ENCODE assay signal across 9 cellular contexts in genomic region chr9:121684381-121685145, GRCh38. TPM values are rescaled to one million over a fixed set of nuclear protein-coding genes. Genes with fewer than 3 reads are reported as not detected.
DNase-seq lines count a peak whose midpoint lies in the region; ATAC-seq, FAIRE-seq and TF ChIP-seq lines count a peak whose summit lies in the region.
"Had no signal": no experiment of that assay in that cellular context is flagged by ENCODE, and none has a peak within 500 bp of the region (broad histone marks: within the 10 kb centered on the region; RNA-seq: fewer than 3 reads in every experiment).

No MANE protein-coding gene starts in this region.

- H3K9me3 ChIP-seq in K562 (replicated peaks; ENCODE audit: control insufficient read depth, insufficient read depth, low read depth, low read length) (no peaks in the 10 kb centered on the region), liver (ENCODE audit: control insufficient read depth in 4 of 4, low read length in 3 of 4) (no peaks in the 10 kb centered on the region)

- WGBS in K562 (ENCODE audit: insufficient coverage, low coverage, missing lambda C conversion rate) = 4% methylated on average over 16 of the region's 19 CpGs
- 76% methylated on average over 19 of the region's 19 CpGs for WGBS in liver

- H4K20me1 ChIP-seq in K562 (replicated peaks; ENCODE audit: control insufficient read depth, insufficient read depth, low read length) = peaks cover 26% of the 10 kb centered on the region

- H3K9ac ChIP-seq in K562 (ENCODE audit: insufficient read depth in 1 of 2, low read depth in 2 of 2, low read length in 2 of 2) = no peak overlapping the region
- no peak overlapping the region for H3K9ac ChIP-seq in liver (ENCODE audit: low read depth in 1 of 2, low read length in 2 of 2)

- TF ChIP-seq RAD21 in K562 (CRISPR knock-in tag; conservative IDR thresholded peaks at IDR 0.05 in 1 of 2, IDR thresholded peaks at IDR 0.05 in 1 of 2) (peak; percentile 40 to 62; a peak in 3 of 4 replicates), liver (IDR thresholded peaks at IDR 0.05) (peak; percentile 70 to 85)

- DNase-seq in D721Med (ENCODE audit: insufficient read length, low spot score) (peak; percentile 55), HFF-Myc (ENCODE audit: extremely low read depth, low read depth) (no peak), K562 (ENCODE audit: extremely low read depth in 1 of 4, low spot score in 3 of 4) (peak; percentile 46 to 70 (median 62)), inferior parietal cortex (ENCODE audit: extremely low spot score) (no peak), epidermal melanocyte (ENCODE audit: insufficient read length, low spot score) (no peak), NCI-H128 (lab: John Stamatoyannopoulos, UW; ENCODE audit: unreplicated experiment) (no peak)

- BruUV-seq in K562 (replicated peaks; lab: Mats Ljungman, UMichigan) = no TSS peak

- FAIRE-seq in D721Med (lab: Jason Lieb, UNC) = no peak
- FAIRE-seq in K562 (lab: Jason Lieb, UNC) = no peak
- FAIRE-seq: islet of Langerhans had no signal

- peak; percentile 40 for TF ChIP-seq CTCF in D721Med (IDR thresholded peaks at IDR 0.05; ENCODE audit: insufficient read depth, missing control alignments)
- peak; percentile 74 for TF ChIP-seq CTCF in HFF-Myc (IDR thresholded peaks at IDR 0.05; ENCODE audit: low read depth, low read length, missing control alignments)
- peak; percentile 58 to 69 (median 68) for TF ChIP-seq CTCF in K562 (IDR thresholded peaks at IDR 0.05 in 2 of 3, conservative IDR thresholded peaks at IDR 0.05 in 1 of 3; ENCODE audit: insufficient read depth in 2 of 3, low read depth in 1 of 3, low read length in 3 of 3)
- TF ChIP-seq CTCF in liver (IDR thresholded peaks at IDR 0.05; ENCODE audit: low read depth, low read length, missing input control) = peak; percentile 49

- ATAC-seq in K562 (peak; percentile 83), HG02852 (IDR thresholded peaks at IDR 0.05; ENCODE audit: unreplicated experiment) (no peak)

- no peak overlapping the region; the same call in 1 of the 2 replicates for H2AFZ ChIP-seq in K562 (ENCODE audit: low read depth, low read length)

- H3K4me1 ChIP-seq in K562 (replicated peaks in 1 of 2; ENCODE audit: control insufficient read depth in 2 of 2, insufficient read depth in 2 of 2, low read length in 2 of 2) = no peaks in the 10 kb centered on the region
- H3K4me1 ChIP-seq in liver (ENCODE audit: control insufficient read depth in 4 of 4, insufficient read depth in 4 of 4, low read length in 3 of 4) = peaks cover 0 to 2% (median 0%) of the 10 kb centered on the region in 4 donors

- intact Hi-C loops in K562 (cut with micrococcal nuclease) = loop anchor here (1.0 kb wide), 3 partner anchors 44 to 138 kb away; no protein-coding TSS in a partner anchor

- H3K4me3 ChIP-seq in HFF-Myc (replicated peaks; ENCODE audit: low read depth, low read length) (no peak overlapping the region), K562 (no peak overlapping the region), liver (ENCODE audit: low read depth in 1 of 3, low read length in 3 of 3) (no peak overlapping the region)

- TF ChIP-seq EP300 in K562 (IDR thresholded peaks at IDR 0.05; ENCODE audit: low read length) = no peak

- no peak overlapping the region for H3K4me2 ChIP-seq in K562 (ENCODE audit: insufficient read depth, low read length)

- in situ Hi-C loops in K562 (cut with MboI) = loop anchor here (5.0 to 25.0 kb wide), 2 partner anchors 132 to 653 kb away; no protein-coding TSS in a partner anchor

- H3K79me2 ChIP-seq in K562 (ENCODE audit: control insufficient read depth, insufficient read depth, low read length) = no peaks in the 10 kb centered on the region

- H3K36me3 ChIP-seq in K562 (ENCODE audit: control insufficient read depth, insufficient read depth, low read length) (no peaks in the 10 kb centered on the region), liver (ENCODE audit: control insufficient read depth in 4 of 4, insufficient read depth in 3 of 4, low read depth in 1 of 4, low read length in 3 of 4) (peaks cover 0 to 5% (median 0%) of the 10 kb centered on the region in 4 donors)

- peaks cover 0 to 11% of the 10 kb centered on the region in 2 experiments; a peak in 3 of 5 replicates for H3K27me3 ChIP-seq in K562 (ENCODE audit: control insufficient read depth in 2 of 2, insufficient read depth in 2 of 2, low read length in 2 of 2)
- no peaks in the 10 kb centered on the region for H3K27me3 ChIP-seq in liver (ENCODE audit: control insufficient read depth in 4 of 4, insufficient read depth in 4 of 4, low read length in 3 of 4)

- H3K27ac ChIP-seq in K562 (ENCODE audit: extremely low read depth, low read depth, low read length) = no peak overlapping the region
- no peak overlapping the region for H3K27ac ChIP-seq in liver (ENCODE audit: low read depth in 1 of 2, low read length in 2 of 2)

- CTCF ChIA-PET in K562 (lab: Yijun Ruan, JAX; ENCODE audit: low intra/inter-chr PET ratio) = interaction anchor here (0.5 to 1.1 kb wide), 2 partner anchors 119 to 139 kb away, joined by 5 to 8 read pairs; no protein-coding TSS in a partner anchor

- TF ChIP-seq POLR2A in K562 (conservative IDR thresholded peaks at IDR 0.05) = no peak

- POLR2A ChIA-PET in K562 (lab: Yijun Ruan, JAX) = interaction anchor here (0.6 to 2.0 kb wide), 3 partner anchors 8 to 27 kb away, joined by 3 to 6 read pairs (median 4); no protein-coding TSS in a partner anchor

- no peaks in the 10 kb centered on the region for H3K9me1 ChIP-seq in K562 (ENCODE audit: control insufficient read depth, insufficient read depth, low read length)

TF ChIP-seq in K562, 482 proteins besides CTCF, POLR2A, EP300 and RAD21 (continues in another document):
- TF ChIP-seq, protein P1, sequence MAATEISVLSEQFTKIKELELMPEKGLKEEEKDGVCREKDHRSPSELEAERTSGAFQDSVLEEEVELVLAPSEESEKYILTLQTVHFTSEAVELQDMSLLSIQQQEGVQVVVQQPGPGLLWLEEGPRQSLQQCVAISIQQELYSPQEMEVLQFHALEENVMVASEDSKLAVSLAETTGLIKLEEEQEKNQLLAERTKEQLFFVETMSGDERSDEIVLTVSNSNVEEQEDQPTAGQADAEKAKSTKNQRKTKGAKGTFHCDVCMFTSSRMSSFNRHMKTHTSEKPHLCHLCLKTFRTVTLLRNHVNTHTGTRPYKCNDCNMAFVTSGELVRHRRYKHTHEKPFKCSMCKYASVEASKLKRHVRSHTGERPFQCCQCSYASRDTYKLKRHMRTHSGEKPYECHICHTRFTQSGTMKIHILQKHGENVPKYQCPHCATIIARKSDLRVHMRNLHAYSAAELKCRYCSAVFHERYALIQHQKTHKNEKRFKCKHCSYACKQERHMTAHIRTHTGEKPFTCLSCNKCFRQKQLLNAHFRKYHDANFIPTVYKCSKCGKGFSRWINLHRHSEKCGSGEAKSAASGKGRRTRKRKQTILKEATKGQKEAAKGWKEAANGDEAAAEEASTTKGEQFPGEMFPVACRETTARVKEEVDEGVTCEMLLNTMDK (IDR thresholded peaks at IDR 0.05; ENCODE audit: borderline replicate concordance, insufficient read depth, low read depth, low read length, poor library complexity, severe bottlenecking) = peak; percentile 3
- peak; percentile 21 for TF ChIP-seq ZFP36 (IDR thresholded peaks at IDR 0.05; ENCODE audit: low read depth, low read length, partially characterized antibody)
- 0 out of 2 replicates have a peak, but pooled peaks have one; percentile 36 for TF ChIP-seq SMC3 (conservative IDR thresholded peaks at IDR 0.05; ENCODE audit: insufficient read depth, low read depth, low read length)

TF ChIP-seq in liver, 16 proteins besides CTCF, POLR2A, EP300 and RAD21 (continues in another document):
- no peak for TF ChIP-seq JUND (IDR thresholded peaks at IDR 0.05)
- no peak for TF ChIP-seq HNF4G (IDR thresholded peaks at IDR 0.05)
- TF ChIP-seq, protein P2, sequence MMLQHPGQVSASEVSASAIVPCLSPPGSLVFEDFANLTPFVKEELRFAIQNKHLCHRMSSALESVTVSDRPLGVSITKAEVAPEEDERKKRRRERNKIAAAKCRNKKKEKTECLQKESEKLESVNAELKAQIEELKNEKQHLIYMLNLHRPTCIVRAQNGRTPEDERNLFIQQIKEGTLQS (IDR thresholded peaks at IDR 0.05) = no peak
- no peak for TF ChIP-seq YY1 (IDR thresholded peaks at IDR 0.05)
- no peak for TF ChIP-seq GABPA (IDR thresholded peaks at IDR 0.05 in 1 of 2, conservative IDR thresholded peaks at IDR 0.05 in 1 of 2)
- no peak for TF ChIP-seq FOXA2 (IDR thresholded peaks at IDR 0.05)

RNA-seq across cellular contexts. Expression of gene DAB2IP, which starts 33.1 kb away (rescaled TPM):
- 0.28 TPM in 1 of 2 replicates, not detected in the other for total RNA-seq in K562 (2011; cell fraction: chromatin; rRNA removed; ENCODE audit: low replicate concordance)
- under 0.01 TPM in 1 of 2 replicates, not detected in the other for total RNA-seq in K562 (2011; cell fraction: nucleolus; rRNA removed)
- total RNA-seq in K562 (2011; cell fraction: nucleoplasm; rRNA removed) = not detected in 2 replicates
- not detected in 2 replicates for total RNA-seq in K562 (2014; rRNA removed)
- total RNA-seq in K562 (2014; rRNA removed; fragmentation: Illumina TruSeq; extraction: Trizol) = not detected in 2 replicates
- 0.04 TPM in 1 of 2 replicates, not detected in the other for total RNA-seq in K562 (2015; rRNA removed; fragmentation: Illumina TruSeq; extraction: Trizol)
- 0.31 and 0.38 TPM in 2 replicates for total RNA-seq in K562 (2021)
- polyA plus RNA-seq in K562 (2011; rRNA removed) = 0.03 and 0.10 TPM in 2 replicates
- 0.03 and 0.07 TPM in 2 replicates for polyA plus RNA-seq in K562 (2011; cell fraction: cytosol; rRNA removed)
- polyA plus RNA-seq in K562 (2011; cell fraction: nucleus; rRNA removed) = 0.23 and 0.48 TPM in 2 replicates
- polyA plus RNA-seq in K562 (2012) = 0.03 and 0.11 TPM in 2 replicates
- polyA plus RNA-seq in K562 (2014; fragmentation: Illumina TruSeq; extraction: Trizol) = not detected in 2 replicates
- polyA plus RNA-seq in K562 (2014; fragmentation: Nextera tagmentation; extraction: Ambion mirVana) = under 1 TPM in 1 of 2 experiments, not detected in 1; 0.06 TPM
- polyA plus RNA-seq in K562 (2014; rRNA removed) = not detected in 2 replicates
- polyA minus RNA-seq in K562 (2011; rRNA and poly(A)+ RNA removed) = 0.07 TPM in 1 of 2 replicates, not detected in the other
- polyA minus RNA-seq in K562 (2011; cell fraction: cytosol; rRNA and poly(A)+ RNA removed) = 0.67 and 0.82 TPM in 2 replicates
- polyA minus RNA-seq in K562 (2011; cell fraction: nucleus; rRNA and poly(A)+ RNA removed) = 0.13 and 0.22 TPM in 2 replicates
- 10 to 100 TPM in 1 of 2 donors, 1 to 10 TPM in 1; 3.1 to 13.1 TPM for total RNA-seq in liver
- polyA plus RNA-seq in liver = 1 to 10 TPM; 2.3 to 7.8 TPM

Comparison
In these comparisons a context has a peak if more than half of its experiments do, and no peak if none do; other contexts are left out.
1. DNase-seq: peak in D721Med (single experiment) and K562 (4 of 4); none in HFF-Myc (single experiment), inferior parietal cortex (single experiment), epidermal melanocyte (single experiment) and NCI-H128 (single experiment).
2. Peak in every context shown above with its lines, with median percentiles within 50 percentile points of each other: CTCF ChIP-seq.